ENCODE assay signal across 2 cellular contexts in the genomic region with DNA sequence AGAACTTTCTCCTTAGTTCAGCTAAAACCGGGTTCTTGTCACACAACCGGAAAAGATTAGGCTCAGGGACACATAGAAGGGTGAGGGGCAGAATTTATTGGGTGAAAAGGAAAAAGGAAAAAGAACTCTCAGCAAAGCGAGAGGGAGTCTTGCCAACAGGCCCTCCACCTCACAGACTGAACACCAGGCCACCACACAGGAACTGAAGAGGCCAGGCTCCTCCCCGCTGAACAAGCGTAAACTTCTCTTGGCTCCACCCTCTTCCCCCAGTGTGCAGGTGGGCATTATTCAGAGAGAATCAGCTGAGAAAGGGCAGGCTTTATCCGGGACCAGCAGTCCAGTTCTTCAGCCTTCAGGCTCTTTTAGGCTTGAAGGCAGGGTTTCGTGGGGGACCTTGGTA.
TF ChIP-seq lines count a peak whose summit lies in the region.

No MANE protein-coding gene starts in this region.

TF ChIP-seq in GM23338, 12 proteins besides CTCF, POLR2A, EP300 and RAD21 (continued from another document):
- TF ChIP-seq, protein P1, sequence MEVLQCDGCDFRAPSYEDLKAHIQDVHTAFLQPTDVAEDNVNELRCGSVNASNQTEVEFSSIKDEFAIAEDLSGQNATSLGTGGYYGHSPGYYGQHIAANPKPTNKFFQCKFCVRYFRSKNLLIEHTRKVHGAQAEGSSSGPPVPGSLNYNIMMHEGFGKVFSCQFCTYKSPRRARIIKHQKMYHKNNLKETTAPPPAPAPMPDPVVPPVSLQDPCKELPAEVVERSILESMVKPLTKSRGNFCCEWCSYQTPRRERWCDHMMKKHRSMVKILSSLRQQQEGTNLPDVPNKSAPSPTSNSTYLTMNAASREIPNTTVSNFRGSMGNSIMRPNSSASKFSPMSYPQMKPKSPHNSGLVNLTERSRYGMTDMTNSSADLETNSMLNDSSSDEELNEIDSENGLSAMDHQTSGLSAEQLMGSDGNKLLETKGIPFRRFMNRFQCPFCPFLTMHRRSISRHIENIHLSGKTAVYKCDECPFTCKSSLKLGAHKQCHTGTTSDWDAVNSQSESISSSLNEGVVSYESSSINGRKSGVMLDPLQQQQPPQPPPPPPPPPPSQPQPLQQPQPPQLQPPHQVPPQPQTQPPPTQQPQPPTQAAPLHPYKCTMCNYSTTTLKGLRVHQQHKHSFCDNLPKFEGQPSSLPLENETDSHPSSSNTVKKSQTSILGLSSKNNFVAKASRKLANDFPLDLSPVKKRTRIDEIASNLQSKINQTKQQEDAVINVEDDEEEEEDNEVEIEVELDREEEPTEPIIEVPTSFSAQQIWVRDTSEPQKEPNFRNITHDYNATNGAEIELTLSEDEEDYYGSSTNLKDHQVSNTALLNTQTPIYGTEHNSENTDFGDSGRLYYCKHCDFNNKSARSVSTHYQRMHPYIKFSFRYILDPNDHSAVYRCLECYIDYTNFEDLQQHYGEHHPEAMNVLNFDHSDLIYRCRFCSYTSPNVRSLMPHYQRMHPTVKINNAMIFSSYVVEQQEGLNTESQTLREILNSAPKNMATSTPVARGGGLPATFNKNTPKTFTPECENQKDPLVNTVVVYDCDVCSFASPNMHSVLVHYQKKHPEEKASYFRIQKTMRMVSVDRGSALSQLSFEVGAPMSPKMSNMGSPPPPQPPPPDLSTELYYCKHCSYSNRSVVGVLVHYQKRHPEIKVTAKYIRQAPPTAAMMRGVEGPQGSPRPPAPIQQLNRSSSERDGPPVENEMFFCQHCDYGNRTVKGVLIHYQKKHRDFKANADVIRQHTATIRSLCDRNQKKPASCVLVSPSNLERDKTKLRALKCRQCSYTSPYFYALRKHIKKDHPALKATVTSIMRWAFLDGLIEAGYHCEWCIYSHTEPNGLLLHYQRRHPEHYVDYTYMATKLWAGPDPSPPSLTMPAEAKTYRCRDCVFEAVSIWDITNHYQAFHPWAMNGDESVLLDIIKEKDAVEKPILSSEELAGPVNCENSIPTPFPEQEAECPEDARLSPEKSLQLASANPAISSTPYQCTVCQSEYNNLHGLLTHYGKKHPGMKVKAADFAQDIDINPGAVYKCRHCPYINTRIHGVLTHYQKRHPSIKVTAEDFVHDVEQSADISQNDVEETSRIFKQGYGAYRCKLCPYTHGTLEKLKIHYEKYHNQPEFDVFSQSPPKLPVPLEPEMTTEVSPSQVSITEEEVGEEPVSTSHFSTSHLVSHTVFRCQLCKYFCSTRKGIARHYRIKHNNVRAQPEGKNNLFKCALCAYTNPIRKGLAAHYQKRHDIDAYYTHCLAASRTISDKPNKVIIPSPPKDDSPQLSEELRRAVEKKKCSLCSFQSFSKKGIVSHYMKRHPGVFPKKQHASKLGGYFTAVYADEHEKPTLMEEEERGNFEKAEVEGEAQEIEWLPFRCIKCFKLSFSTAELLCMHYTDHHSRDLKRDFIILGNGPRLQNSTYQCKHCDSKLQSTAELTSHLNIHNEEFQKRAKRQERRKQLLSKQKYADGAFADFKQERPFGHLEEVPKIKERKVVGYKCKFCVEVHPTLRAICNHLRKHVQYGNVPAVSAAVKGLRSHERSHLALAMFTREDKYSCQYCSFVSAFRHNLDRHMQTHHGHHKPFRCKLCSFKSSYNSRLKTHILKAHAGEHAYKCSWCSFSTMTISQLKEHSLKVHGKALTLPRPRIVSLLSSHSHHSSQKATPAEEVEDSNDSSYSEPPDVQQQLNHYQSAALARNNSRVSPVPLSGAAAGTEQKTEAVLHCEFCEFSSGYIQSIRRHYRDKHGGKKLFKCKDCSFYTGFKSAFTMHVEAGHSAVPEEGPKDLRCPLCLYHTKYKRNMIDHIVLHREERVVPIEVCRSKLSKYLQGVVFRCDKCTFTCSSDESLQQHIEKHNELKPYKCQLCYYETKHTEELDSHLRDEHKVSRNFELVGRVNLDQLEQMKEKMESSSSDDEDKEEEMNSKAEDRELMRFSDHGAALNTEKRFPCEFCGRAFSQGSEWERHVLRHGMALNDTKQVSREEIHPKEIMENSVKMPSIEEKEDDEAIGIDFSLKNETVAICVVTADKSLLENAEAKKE (CRISPR knock-in tag; IDR thresholded peaks at IDR 0.05) = no peak
- TF ChIP-seq ZNF331 (CRISPR knock-in tag; IDR thresholded peaks at IDR 0.05; ENCODE audit: low read depth) = no peak
- TF ChIP-seq ZNF114 (CRISPR knock-in tag; IDR thresholded peaks at IDR 0.05) = no peak
- TF ChIP-seq, protein P2, sequence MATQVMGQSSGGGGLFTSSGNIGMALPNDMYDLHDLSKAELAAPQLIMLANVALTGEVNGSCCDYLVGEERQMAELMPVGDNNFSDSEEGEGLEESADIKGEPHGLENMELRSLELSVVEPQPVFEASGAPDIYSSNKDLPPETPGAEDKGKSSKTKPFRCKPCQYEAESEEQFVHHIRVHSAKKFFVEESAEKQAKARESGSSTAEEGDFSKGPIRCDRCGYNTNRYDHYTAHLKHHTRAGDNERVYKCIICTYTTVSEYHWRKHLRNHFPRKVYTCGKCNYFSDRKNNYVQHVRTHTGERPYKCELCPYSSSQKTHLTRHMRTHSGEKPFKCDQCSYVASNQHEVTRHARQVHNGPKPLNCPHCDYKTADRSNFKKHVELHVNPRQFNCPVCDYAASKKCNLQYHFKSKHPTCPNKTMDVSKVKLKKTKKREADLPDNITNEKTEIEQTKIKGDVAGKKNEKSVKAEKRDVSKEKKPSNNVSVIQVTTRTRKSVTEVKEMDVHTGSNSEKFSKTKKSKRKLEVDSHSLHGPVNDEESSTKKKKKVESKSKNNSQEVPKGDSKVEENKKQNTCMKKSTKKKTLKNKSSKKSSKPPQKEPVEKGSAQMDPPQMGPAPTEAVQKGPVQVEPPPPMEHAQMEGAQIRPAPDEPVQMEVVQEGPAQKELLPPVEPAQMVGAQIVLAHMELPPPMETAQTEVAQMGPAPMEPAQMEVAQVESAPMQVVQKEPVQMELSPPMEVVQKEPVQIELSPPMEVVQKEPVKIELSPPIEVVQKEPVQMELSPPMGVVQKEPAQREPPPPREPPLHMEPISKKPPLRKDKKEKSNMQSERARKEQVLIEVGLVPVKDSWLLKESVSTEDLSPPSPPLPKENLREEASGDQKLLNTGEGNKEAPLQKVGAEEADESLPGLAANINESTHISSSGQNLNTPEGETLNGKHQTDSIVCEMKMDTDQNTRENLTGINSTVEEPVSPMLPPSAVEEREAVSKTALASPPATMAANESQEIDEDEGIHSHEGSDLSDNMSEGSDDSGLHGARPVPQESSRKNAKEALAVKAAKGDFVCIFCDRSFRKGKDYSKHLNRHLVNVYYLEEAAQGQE (IDR thresholded peaks at IDR 0.05; ENCODE audit: unreplicated experiment) = no peak
- TF ChIP-seq CREB1 (CRISPR knock-in tag; IDR thresholded peaks at IDR 0.05; ENCODE audit: low read depth) = no peak
- no peak for TF ChIP-seq POLR2AphosphoS5 (IDR thresholded peaks at IDR 0.05; ENCODE audit: low read depth)
- TF ChIP-seq, protein P3, sequence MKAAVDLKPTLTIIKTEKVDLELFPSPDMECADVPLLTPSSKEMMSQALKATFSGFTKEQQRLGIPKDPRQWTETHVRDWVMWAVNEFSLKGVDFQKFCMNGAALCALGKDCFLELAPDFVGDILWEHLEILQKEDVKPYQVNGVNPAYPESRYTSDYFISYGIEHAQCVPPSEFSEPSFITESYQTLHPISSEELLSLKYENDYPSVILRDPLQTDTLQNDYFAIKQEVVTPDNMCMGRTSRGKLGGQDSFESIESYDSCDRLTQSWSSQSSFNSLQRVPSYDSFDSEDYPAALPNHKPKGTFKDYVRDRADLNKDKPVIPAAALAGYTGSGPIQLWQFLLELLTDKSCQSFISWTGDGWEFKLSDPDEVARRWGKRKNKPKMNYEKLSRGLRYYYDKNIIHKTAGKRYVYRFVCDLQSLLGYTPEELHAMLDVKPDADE (IDR thresholded peaks at IDR 0.05) = no peak
- TF ChIP-seq NANOG (IDR thresholded peaks at IDR 0.05; ENCODE audit: borderline replicate concordance) = no peak
- no peak for TF ChIP-seq EZH2 (IDR thresholded peaks at IDR 0.05; ENCODE audit: low read depth, unreplicated experiment)
- TF ChIP-seq STAT1 (IDR thresholded peaks at IDR 0.05; ENCODE audit: unreplicated experiment) = no peak
TF ChIP-seq in GM23338: peak in this region for 0.

TF ChIP-seq in GM12878, 131 proteins besides CTCF, POLR2A, EP300 and RAD21 (continued from another document):
- TF ChIP-seq POU2F2 (IDR thresholded peaks at IDR 0.05; ENCODE audit: borderline replicate concordance, low read depth, low read length) = peak; percentile 78; the same call in 2 of the 3 replicates
- TF ChIP-seq, protein P4, sequence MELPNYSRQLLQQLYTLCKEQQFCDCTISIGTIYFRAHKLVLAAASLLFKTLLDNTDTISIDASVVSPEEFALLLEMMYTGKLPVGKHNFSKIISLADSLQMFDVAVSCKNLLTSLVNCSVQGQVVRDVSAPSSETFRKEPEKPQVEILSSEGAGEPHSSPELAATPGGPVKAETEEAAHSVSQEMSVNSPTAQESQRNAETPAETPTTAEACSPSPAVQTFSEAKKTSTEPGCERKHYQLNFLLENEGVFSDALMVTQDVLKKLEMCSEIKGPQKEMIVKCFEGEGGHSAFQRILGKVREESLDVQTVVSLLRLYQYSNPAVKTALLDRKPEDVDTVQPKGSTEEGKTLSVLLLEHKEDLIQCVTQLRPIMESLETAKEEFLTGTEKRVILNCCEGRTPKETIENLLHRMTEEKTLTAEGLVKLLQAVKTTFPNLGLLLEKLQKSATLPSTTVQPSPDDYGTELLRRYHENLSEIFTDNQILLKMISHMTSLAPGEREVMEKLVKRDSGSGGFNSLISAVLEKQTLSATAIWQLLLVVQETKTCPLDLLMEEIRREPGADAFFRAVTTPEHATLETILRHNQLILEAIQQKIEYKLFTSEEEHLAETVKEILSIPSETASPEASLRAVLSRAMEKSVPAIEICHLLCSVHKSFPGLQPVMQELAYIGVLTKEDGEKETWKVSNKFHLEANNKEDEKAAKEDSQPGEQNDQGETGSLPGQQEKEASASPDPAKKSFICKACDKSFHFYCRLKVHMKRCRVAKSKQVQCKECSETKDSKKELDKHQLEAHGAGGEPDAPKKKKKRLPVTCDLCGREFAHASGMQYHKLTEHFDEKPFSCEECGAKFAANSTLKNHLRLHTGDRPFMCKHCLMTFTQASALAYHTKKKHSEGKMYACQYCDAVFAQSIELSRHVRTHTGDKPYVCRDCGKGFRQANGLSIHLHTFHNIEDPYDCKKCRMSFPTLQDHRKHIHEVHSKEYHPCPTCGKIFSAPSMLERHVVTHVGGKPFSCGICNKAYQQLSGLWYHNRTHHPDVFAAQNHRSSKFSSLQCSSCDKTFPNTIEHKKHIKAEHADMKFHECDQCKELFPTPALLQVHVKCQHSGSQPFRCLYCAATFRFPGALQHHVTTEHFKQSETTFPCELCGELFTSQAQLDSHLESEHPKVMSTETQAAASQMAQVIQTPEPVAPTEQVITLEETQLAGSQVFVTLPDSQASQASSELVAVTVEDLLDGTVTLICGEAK (IDR thresholded peaks at IDR 0.05; ENCODE audit: borderline replicate concordance) = no peak
